Comparison of ENCODE assay signal across 9 cellular contexts in the genomic region with DNA sequence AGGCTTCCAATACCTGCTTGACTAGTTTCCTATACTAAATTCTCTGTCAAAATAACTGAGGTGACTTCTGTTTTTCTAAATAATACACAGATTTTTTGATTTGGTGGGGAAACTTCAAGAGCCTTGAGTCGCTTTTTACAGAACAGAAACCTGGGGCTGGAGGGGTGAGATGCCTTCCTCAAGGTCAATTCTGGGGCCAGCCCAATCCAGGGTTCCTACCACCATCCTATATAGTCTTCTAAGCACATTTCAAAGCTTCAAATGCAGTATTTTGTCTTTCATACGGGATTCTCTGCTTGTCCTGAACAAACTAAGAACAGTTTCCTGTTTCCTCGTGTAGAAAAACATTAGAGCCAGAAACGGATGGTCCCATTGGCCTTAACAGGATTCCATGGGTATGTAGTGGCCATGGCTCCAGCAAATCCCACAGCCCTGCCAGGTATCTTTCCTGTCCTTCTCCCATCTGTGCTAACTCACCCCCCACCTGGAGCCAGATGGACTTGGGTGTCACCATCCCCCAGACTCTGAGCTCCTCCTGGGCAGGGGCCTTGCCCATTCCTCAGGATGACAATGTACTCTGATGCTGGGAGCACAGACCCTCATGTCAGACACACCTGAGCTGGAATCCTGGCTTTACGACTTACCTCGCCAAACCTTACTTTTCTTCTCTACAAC.
A peak's percentile ranks its signal among the peaks of the same experiment; 100 is the strongest.
DNase-seq lines count a peak whose midpoint lies in the region; TF ChIP-seq lines count a peak whose summit lies in the region.
"Had no signal": no experiment of that assay in that cellular context is flagged by ENCODE, and none has a peak within 500 bp of the region (broad histone marks: within the 10 kb centered on the region; RNA-seq: fewer than 3 reads in every experiment).

No MANE protein-coding gene starts in this region.

- DNase-seq in GM12865 (ENCODE audit: low read depth) (peak; percentile 43), HFFc6 (no peak), nephron progenitor cell (no peak), A673 (ENCODE audit: low spot score) (no peak), hypothalamus (lab: John Stamatoyannopoulos, UW) (no peak), HCEC 1CT (no peak), MCF 10A (ENCODE audit: unreplicated experiment) (no peak)
- DNase-seq: NCI-H1105 had no signal

- CTCF ChIA-PET in A673 (lab: Charles Lee) = no interaction called here
- CTCF ChIA-PET in MCF 10A (lab: Yijun Ruan, JAX) = interaction anchor here (0.6 to 5.9 kb wide), 7 partner anchors 15 to 396 kb away, joined by 3 to 67 read pairs (median 3); no protein-coding TSS in a partner anchor

- no peaks in the 10 kb centered on the region for H3K4me1 ChIP-seq in A673 (ENCODE audit: insufficient read depth, low read length, poor library complexity, severe bottlenecking)

- H3K9me3 Mint-ChIP-seq in HFFc6 (no peaks in the 10 kb centered on the region), nephron progenitor cell (no peaks in the 10 kb centered on the region), MCF 10A (ENCODE audit: unreplicated experiment) (no peaks in the 10 kb centered on the region)
- H3K9me3 Mint-ChIP-seq in activated naive CD8-positive, alpha-beta T cell (ENCODE audit: low read depth) = peaks cover 3% of the 10 kb centered on the region

- intact Hi-C loops in A673 (cut with micrococcal nuclease; ENCODE audit: unreplicated experiment) (loop anchor here (5.0 kb wide), 1 partner anchor 36 kb away; no protein-coding TSS in a partner anchor), MCF 10A (cut with micrococcal nuclease) (no loop called here)

- peak overlapping the region; percentile 52 for H3K4me3 ChIP-seq in GM12865 (ENCODE audit: low read depth, low read length)
- no peak overlapping the region for H3K4me3 ChIP-seq in A673 (ENCODE audit: low read depth, low read length, poor library complexity, severe bottlenecking)

- H3K4me1 Mint-ChIP-seq in HFFc6 (ENCODE audit: low read depth) = peaks cover 32% of the 10 kb centered on the region
- H3K4me1 Mint-ChIP-seq in activated naive CD8-positive, alpha-beta T cell (ENCODE audit: low read depth) = peaks cover 56% of the 10 kb centered on the region
- H3K4me1 Mint-ChIP-seq in nephron progenitor cell = peaks cover 31% of the 10 kb centered on the region
- H3K4me1 Mint-ChIP-seq in MCF 10A (ENCODE audit: insufficient read depth, unreplicated experiment) = peaks cover 18% of the 10 kb centered on the region

- H3K27me3 Mint-ChIP-seq in HFFc6 (ENCODE audit: insufficient read depth) (peaks cover 3% of the 10 kb centered on the region), nephron progenitor cell (ENCODE audit: low read depth, poor library complexity) (peaks cover 7% of the 10 kb centered on the region), MCF 10A (ENCODE audit: insufficient read depth, unreplicated experiment) (no peaks in the 10 kb centered on the region)
- no peaks in the 10 kb centered on the region for H3K27me3 Mint-ChIP-seq in activated naive CD8-positive, alpha-beta T cell

- TF ChIP-seq CTCF in GM12865 (IDR thresholded peaks at IDR 0.05; ENCODE audit: insufficient read depth, low read depth, low read length, missing control alignments) (no peak), HFFc6 (IDR thresholded peaks at IDR 0.05) (no peak), nephron progenitor cell (IDR thresholded peaks at IDR 0.05) (no peak), A673 (conservative IDR thresholded peaks at IDR 0.05; ENCODE audit: low read depth, low read length) (no peak), MCF 10A (IDR thresholded peaks at IDR 0.05; ENCODE audit: unreplicated experiment) (no peak)

- BruUV-seq in A673 (replicated peaks; lab: Mats Ljungman, UMichigan) (no TSS peak), MCF 10A (replicated peaks; lab: Mats Ljungman, UMichigan) (no TSS peak)

- H3K36me3 ChIP-seq in A673 (ENCODE audit: insufficient read depth, low read length, poor library complexity, severe bottlenecking) = no peaks in the 10 kb centered on the region

- H3K27ac ChIP-seq in A673 (ENCODE audit: low read depth, low read length, poor library complexity, severe bottlenecking) = no peak overlapping the region

- H3K9me3 ChIP-seq in A673 (ENCODE audit: low read depth, low read length, poor library complexity, severe bottlenecking) = no peaks in the 10 kb centered on the region

- H3K27ac Mint-ChIP-seq in HFFc6 (no peak overlapping the region), nephron progenitor cell (peak overlapping the region; percentile 17), MCF 10A (ENCODE audit: low read depth, unreplicated experiment) (no peak overlapping the region)
- H3K27ac Mint-ChIP-seq in activated naive CD8-positive, alpha-beta T cell = peak overlapping the region; percentile 97

- H3K27me3 ChIP-seq in A673 (replicated peaks; ENCODE audit: insufficient read depth, low read depth, low read length, poor library complexity) = no peaks in the 10 kb centered on the region

- POLR2A ChIA-PET in A673 (lab: Charles Lee; ENCODE audit: low non-redundant PET) (no interaction called here), MCF 10A (lab: Yijun Ruan, JAX) (interaction anchor here (0.7 to 1.0 kb wide), 3 partner anchors 9 to 414 kb away, joined by 3 read pairs; no protein-coding TSS in a partner anchor)

- no peaks in the 10 kb centered on the region for H3K36me3 Mint-ChIP-seq in HFFc6 (ENCODE audit: low read depth)
- peaks cover 11% of the 10 kb centered on the region for H3K36me3 Mint-ChIP-seq in activated naive CD8-positive, alpha-beta T cell
- H3K36me3 Mint-ChIP-seq in nephron progenitor cell (ENCODE audit: low read depth) = no peaks in the 10 kb centered on the region
- H3K36me3 Mint-ChIP-seq in MCF 10A (ENCODE audit: insufficient read depth, unreplicated experiment) = peaks cover 4% of the 10 kb centered on the region

- 0 out of 2 replicates have a peak overlapping the region, but pooled peaks have one; percentile 20 for H3K4me3 Mint-ChIP-seq in HFFc6
- peak overlapping the region; percentile 78 for H3K4me3 Mint-ChIP-seq in activated naive CD8-positive, alpha-beta T cell
- H3K4me3 Mint-ChIP-seq in nephron progenitor cell = no peak overlapping the region
- no peak overlapping the region for H3K4me3 Mint-ChIP-seq in MCF 10A (ENCODE audit: unreplicated experiment)

Comparison
In these comparisons a context has a peak if more than half of its experiments do, and no peak if none do; other contexts are left out.
1. H3K27ac Mint-ChIP-seq: peak in activated naive CD8-positive, alpha-beta T cell (single experiment) and nephron progenitor cell (single experiment); none in HFFc6 (single experiment) and MCF 10A (single experiment).
2. H3K4me3 Mint-ChIP-seq: peak in HFFc6 (single experiment) and activated naive CD8-positive, alpha-beta T cell (single experiment); none in nephron progenitor cell (single experiment) and MCF 10A (single experiment).